ENCODE assay signal across 26 cellular contexts in genomic region chr18:46794607-46795006, GRCh38. TPM values are rescaled to one million over a fixed set of nuclear protein-coding genes. Genes with fewer than 3 reads are reported as not detected.
"Had no signal": no experiment of that assay in that cellular context is flagged by ENCODE, and none has a peak within 500 bp of the region (broad histone marks: within the 10 kb centered on the region; RNA-seq: fewer than 3 reads in every experiment).

No MANE protein-coding gene starts in this region.

- H3K4me1 ChIP-seq: adrenal gland, SJSA1 had no signal

- H3K27me3 Mint-ChIP-seq: activated B cell treated with CpG ODN at 0.5 μM for 24 hours; activated CD4-positive, alpha-beta memory T cell treated with anti-CD3 and anti-CD28 coated beads, Interleukin-2, amount 10 ng/mL, durations not matched to agents 7 days and 5 days; activated CD4-positive, alpha-beta T cell treated with anti-CD3 and anti-CD28 coated beads, Interleukin-2, amount 10 ng/mL, durations not matched to agents 7 days and 5 days; activated naive CD8-positive, alpha-beta T cell treated with anti-CD3 and anti-CD28 coated beads, Interleukin-2, amount 10 ng/mL, durations not matched to agents 7 days and 5 days; T-helper 17 cell had no signal

- H3K4me3 Mint-ChIP-seq: activated B cell treated with CpG ODN at 0.5 μM for 24 hours; activated CD4-positive, alpha-beta memory T cell treated with anti-CD3 and anti-CD28 coated beads, Interleukin-2, amount 10 ng/mL, durations not matched to agents 7 days and 5 days; activated CD4-positive, alpha-beta T cell treated with anti-CD3 and anti-CD28 coated beads, Interleukin-2, amount 10 ng/mL, durations not matched to agents 7 days and 5 days; activated naive CD8-positive, alpha-beta T cell treated with anti-CD3 and anti-CD28 coated beads, Interleukin-2, amount 10 ng/mL, durations not matched to agents 7 days and 5 days; activated T-cell treated with anti-CD3 and anti-CD28 coated beads, Interleukin-2, amount 50 U/mL, for 72 hours; T-helper 17 cell had no signal

- H3K27me3 ChIP-seq: adrenal gland, SJSA1 had no signal

- DNase-seq: activated B cell treated with CpG ODN at 0.5 μM for 24 hours; activated CD4-positive, alpha-beta memory T cell treated with anti-CD3 and anti-CD28 coated beads, Interleukin-2, amount 10 ng/mL, durations not matched to agents 7 days and 5 days; activated CD4-positive, alpha-beta T cell treated with anti-CD3 and anti-CD28 coated beads, Interleukin-2, amount 10 ng/mL, durations not matched to agents 7 days and 5 days; activated naive CD4-positive, alpha-beta T cell treated with anti-CD3 and anti-CD28 coated beads, Interleukin-2, amount 50 U/mL, for 16 hours; activated naive CD8-positive, alpha-beta T cell treated with anti-CD3 and anti-CD28 coated beads, Interleukin-2, amount 10 ng/mL, durations not matched to agents 7 days and 5 days; activated T-cell treated with anti-CD3 and anti-CD28 coated beads, Interleukin-2, amount 50 U/mL, for 72 hours; adrenal gland; anterior cingulate cortex; caudate nucleus; NCI-H1048; NCI-H146; NCI-H187 treated with DMSO at 0.1 percent for 48 hours; NCI-H2081 treated with DMSO at 0.1 percent for 48 hours; NCI-H2171 treated with DMSO at 0.1 percent for 48 hours; NCI-H226; NCI-H526; NCI-H774; NK-92 treated with Interleukin-12 subunit alpha and Interleukin-12 subunit beta, amount 100 ng/mL, for 24 hours; PC-3; SHP77; T-helper 17 cell; T-helper 9 cell had no signal

- H3K27ac Mint-ChIP-seq: activated B cell treated with CpG ODN at 0.5 μM for 24 hours; activated CD4-positive, alpha-beta memory T cell treated with anti-CD3 and anti-CD28 coated beads, Interleukin-2, amount 10 ng/mL, durations not matched to agents 7 days and 5 days; activated CD4-positive, alpha-beta T cell treated with anti-CD3 and anti-CD28 coated beads, Interleukin-2, amount 10 ng/mL, durations not matched to agents 7 days and 5 days; activated naive CD8-positive, alpha-beta T cell treated with anti-CD3 and anti-CD28 coated beads, Interleukin-2, amount 10 ng/mL, durations not matched to agents 7 days and 5 days; activated T-cell treated with anti-CD3 and anti-CD28 coated beads, Interleukin-2, amount 50 U/mL, for 72 hours; T-helper 17 cell had no signal

- H3K9me3 Mint-ChIP-seq: activated CD4-positive, alpha-beta memory T cell treated with anti-CD3 and anti-CD28 coated beads, Interleukin-2, amount 10 ng/mL, durations not matched to agents 7 days and 5 days; activated naive CD8-positive, alpha-beta T cell treated with anti-CD3 and anti-CD28 coated beads, Interleukin-2, amount 10 ng/mL, durations not matched to agents 7 days and 5 days had no signal

- H3K9me3 ChIP-seq: adrenal gland, SJSA1 had no signal

- H3K4me3 ChIP-seq: adrenal gland, SJSA1 had no signal

- H3K4me1 Mint-ChIP-seq: activated B cell treated with CpG ODN at 0.5 μM for 24 hours; activated CD4-positive, alpha-beta memory T cell treated with anti-CD3 and anti-CD28 coated beads, Interleukin-2, amount 10 ng/mL, durations not matched to agents 7 days and 5 days; activated CD4-positive, alpha-beta T cell treated with anti-CD3 and anti-CD28 coated beads, Interleukin-2, amount 10 ng/mL, durations not matched to agents 7 days and 5 days; activated naive CD8-positive, alpha-beta T cell treated with anti-CD3 and anti-CD28 coated beads, Interleukin-2, amount 10 ng/mL, durations not matched to agents 7 days and 5 days; T-helper 17 cell had no signal

- FAIRE-seq: RCC 7860 had no signal

- H3K36me3 ChIP-seq: adrenal gland, SJSA1 had no signal

- ATAC-seq: activated T-cell treated with anti-CD3 and anti-CD28 coated beads, Interleukin-2, amount 50 U/mL, for 72 hours; PC-3; T-helper 17 cell had no signal

- H3K27ac ChIP-seq: adrenal gland, SJSA1 had no signal

RNA-seq across cellular contexts. Expression of gene ST8SIA5, which starts 37.8 kb away (rescaled TPM):
- total RNA-seq: activated B cell treated with CpG ODN at 0.5 μM for 24 hours; activated CD4-positive, alpha-beta memory T cell treated with anti-CD3 and anti-CD28 coated beads, Interleukin-2, amount 10 ng/mL, durations not matched to agents 7 days and 5 days; activated CD8-positive, alpha-beta memory T cell treated with anti-CD3 and anti-CD28 coated beads for 36 hours; activated naive CD8-positive, alpha-beta T cell treated with anti-CD3 and anti-CD28 coated beads, Interleukin-2, amount 10 ng/mL, durations not matched to agents 7 days and 5 days; NCI-H460; SJSA1 had no signal
